ENCODE assay signal across 8 cellular contexts in the genomic region with DNA sequence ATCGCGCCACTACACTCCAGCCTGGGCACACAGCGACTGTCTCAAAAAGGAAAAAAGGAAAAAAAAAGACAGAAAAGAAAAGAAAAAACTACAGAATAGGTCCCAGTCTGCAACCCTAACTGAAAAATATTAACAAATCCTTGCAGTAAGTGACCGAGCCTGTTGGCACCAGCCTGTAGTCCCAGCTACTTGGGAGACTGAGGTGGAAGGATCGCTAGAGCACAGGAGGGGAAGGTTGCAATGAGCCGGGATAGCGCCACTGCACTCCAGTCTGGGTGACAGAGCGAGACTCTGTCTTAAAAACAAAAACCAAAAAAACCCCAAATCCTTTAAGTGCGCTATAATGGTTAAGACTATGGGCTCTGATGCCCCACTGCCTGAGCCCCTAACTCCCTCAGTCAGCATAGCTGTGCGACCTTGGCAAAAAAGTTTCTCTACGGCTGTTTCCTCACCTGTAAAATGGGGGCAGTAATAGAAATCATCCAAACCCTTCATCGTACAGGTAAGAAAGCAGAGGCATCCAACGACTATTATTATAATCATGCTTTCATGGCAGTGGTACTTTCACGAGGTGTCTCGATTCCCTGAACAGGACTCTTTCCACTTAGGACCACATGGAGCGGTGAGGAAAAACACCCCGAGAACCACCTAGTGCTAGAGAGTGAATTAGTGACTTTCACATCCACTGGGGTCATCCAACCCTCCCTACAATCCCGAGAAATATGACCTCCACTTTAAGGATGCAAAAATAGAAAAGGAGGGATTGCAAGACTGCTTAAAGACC. TPM values are rescaled to one million over a fixed set of nuclear protein-coding genes. Genes with fewer than 3 reads are reported as not detected.
DNase-seq lines count a peak whose midpoint lies in the region; TF ChIP-seq lines count a peak whose summit lies in the region.

No MANE protein-coding gene starts in this region.

- H3K4me3 Mint-ChIP-seq in T-helper 1 cell treated with Interleukin-12 subunit alpha and Interleukin-12 subunit beta and Interleukin-4 antibody, amounts not matched to agents 30 μg/mL and 1 μg/mL, for 36 hours = peak overlapping the region; percentile 99

- peak overlapping the region; percentile 82 to 97 for H3K9ac ChIP-seq in mucosa of rectum (ENCODE audit: low read depth in 1 of 2, low read length in 2 of 2)

- POLR2A ChIA-PET in GM10248 (lab: Yijun Ruan, JAX) = interaction anchor here (0.7 kb wide), 1 partner anchor 127 kb away, joined by 4 read pairs; no protein-coding TSS in a partner anchor

- peak overlapping the region; percentile 93 for H3K27ac Mint-ChIP-seq in T-helper 1 cell treated with Interleukin-12 subunit alpha and Interleukin-12 subunit beta and Interleukin-4 antibody, amounts not matched to agents 30 μg/mL and 1 μg/mL, for 36 hours

- H3K27me3 ChIP-seq in effector memory CD4-positive, alpha-beta T cell (replicated peaks; ENCODE audit: control insufficient read depth, insufficient read depth, low read length, poor library complexity, severe bottlenecking) = no peaks in the 10 kb centered on the region
- H3K27me3 ChIP-seq in mucosa of rectum (ENCODE audit: control insufficient read depth in 2 of 2, insufficient read depth in 2 of 2, low read length in 2 of 2) = peaks cover 3 to 7% of the 10 kb centered on the region in 2 donors

- H3K36me3 ChIP-seq in effector memory CD4-positive, alpha-beta T cell (ENCODE audit: control insufficient read depth, insufficient read depth, low read length) = peaks cover 9% of the 10 kb centered on the region
- peaks cover 2 to 6% of the 10 kb centered on the region in 2 donors for H3K36me3 ChIP-seq in mucosa of rectum (ENCODE audit: control insufficient read depth in 2 of 2, insufficient read depth in 2 of 2, low read length in 2 of 2)

- H3K9me3 Mint-ChIP-seq in T-helper 1 cell treated with Interleukin-12 subunit alpha and Interleukin-12 subunit beta and Interleukin-4 antibody, amounts not matched to agents 30 μg/mL and 1 μg/mL, for 36 hours = no peaks in the 10 kb centered on the region

- DNase-seq in T-helper 1 cell (no peak), RPMI7951 (ENCODE audit: low read depth) (peak; percentile 42), NCI-H1105 treated with DMSO at 0.1 percent for 48 hours (lab: John Stamatoyannopoulos, UW) (no peak), ureter (ENCODE audit: low spot score) (no peak), GM10248 (ENCODE audit: extremely low spot score) (no peak)
- DNase-seq in effector memory CD4-positive, alpha-beta T cell = no peak

- peak overlapping the region; percentile 92 for H3K4me3 ChIP-seq in effector memory CD4-positive, alpha-beta T cell (ENCODE audit: insufficient read depth, low read depth, low read length, poor library complexity, severe bottlenecking)
- H3K4me3 ChIP-seq in mucosa of rectum (ENCODE audit: low read length in 2 of 2) = peak overlapping the region; percentile 93 to 99

- H3K4me1 Mint-ChIP-seq in T-helper 1 cell treated with Interleukin-12 subunit alpha and Interleukin-12 subunit beta and Interleukin-4 antibody, amounts not matched to agents 30 μg/mL and 1 μg/mL, for 36 hours (ENCODE audit: low read depth) = peaks cover 22% of the 10 kb centered on the region

- peaks cover 4% of the 10 kb centered on the region for H3K36me3 Mint-ChIP-seq in T-helper 1 cell treated with Interleukin-12 subunit alpha and Interleukin-12 subunit beta and Interleukin-4 antibody, amounts not matched to agents 30 μg/mL and 1 μg/mL, for 36 hours (ENCODE audit: low read depth)

- H3K27ac ChIP-seq in effector memory CD4-positive, alpha-beta T cell (ENCODE audit: insufficient read depth, low read length, poor library complexity, severe bottlenecking) = peak overlapping the region; percentile 80
- H3K27ac ChIP-seq in mucosa of rectum (ENCODE audit: low read depth in 2 of 2, low read length in 2 of 2) = peak overlapping the region in 1 of 2 donors; percentile 77

- TF ChIP-seq CTCF in GM10248 (IDR thresholded peaks at IDR 0.05; ENCODE audit: control extremely low read depth, extremely low read depth, low read depth, missing control alignments) = no peak

- peaks cover 11% of the 10 kb centered on the region for H3K27me3 Mint-ChIP-seq in T-helper 1 cell treated with Interleukin-12 subunit alpha and Interleukin-12 subunit beta and Interleukin-4 antibody, amounts not matched to agents 30 μg/mL and 1 μg/mL, for 36 hours (ENCODE audit: low read depth)

- peaks cover 5% of the 10 kb centered on the region for H3K4me1 ChIP-seq in effector memory CD4-positive, alpha-beta T cell (ENCODE audit: control insufficient read depth, insufficient read depth, low read length, poor library complexity, severe bottlenecking)
- H3K4me1 ChIP-seq in mucosa of rectum (ENCODE audit: control insufficient read depth in 2 of 2, insufficient read depth in 2 of 2, low read length in 2 of 2) = peaks cover 3 to 5% of the 10 kb centered on the region in 2 donors

- CTCF ChIA-PET in GM10248 (lab: Yijun Ruan, JAX) = interaction anchor here (0.9 to 5.9 kb wide), 7 partner anchors 12 to 264 kb away, joined by 3 to 39 read pairs (median 4); no protein-coding TSS in a partner anchor

- H3K9me3 ChIP-seq in effector memory CD4-positive, alpha-beta T cell (ENCODE audit: control insufficient read depth, low read length) = no peaks in the 10 kb centered on the region
- H3K9me3 ChIP-seq in mucosa of rectum (ENCODE audit: control insufficient read depth in 2 of 2, low read length in 2 of 2) = no peaks in the 10 kb centered on the region

RNA-seq across cellular contexts. Expression of a gene that starts 0.8 kb away (rescaled TPM):
- total RNA-seq in RPMI7951 (2014; rRNA removed; shearing (Covaris generic)) = 356 and 425 TPM in 2 replicates
- 274 TPM for total RNA-seq in ureter
